In genomic region chr7:151682831-151683614, GRCh38 we compare ENCODE assay signal across 17 cellular contexts.
A peak's percentile ranks its signal among the peaks of the same experiment; 100 is the strongest.
DNase-seq lines count a peak whose midpoint lies in the region; ATAC-seq and TF ChIP-seq lines count a peak whose summit lies in the region.
"Had no signal": no experiment of that assay in that cellular context is flagged by ENCODE, and none has a peak within 500 bp of the region (broad histone marks: within the 10 kb centered on the region; RNA-seq: fewer than 3 reads in every experiment).

No MANE protein-coding gene starts in this region.

- 87% methylated on average over 3 of the region's 14 CpGs; no CpG with 5 or more reads in 1 of the 2 experiments for WGBS in IMR-90 (ENCODE audit: extremely low coverage in 2 of 2, insufficient read length in 1 of 2), 2 experiments
- 82 to 93% (median 88%) methylated on average over 12 to 14 of the region's 14 CpGs for WGBS in stomach, 5 donors

- H2BK15ac ChIP-seq in IMR-90 (ENCODE audit: low read depth, low read length): no peak overlapping the region; the same call in 2 of the 3 replicates

- H3K36me3 ChIP-seq in IMR-90 (ENCODE audit: control insufficient read depth, insufficient read depth, low read length) (no peaks in the 10 kb centered on the region), stomach (no peaks in the 10 kb centered on the region)
- H3K36me3 ChIP-seq: BE2C, cardiac muscle cell had no signal

- no peak overlapping the region for H3K56ac ChIP-seq in IMR-90 (ENCODE audit: extremely low read depth, insufficient read depth, low read length)

- dilution Hi-C loops in IMR-90 (cut with HindIII; ENCODE audit: low sequenced_read_pairs, unreplicated experiment): no loop called here

- no peak for TF ChIP-seq RAD21 in IMR-90 (IDR thresholded peaks at IDR 0.05; ENCODE audit: low read length)

- no peak overlapping the region for H3K18ac ChIP-seq in IMR-90 (ENCODE audit: low read depth, low read length)

- TF ChIP-seq EP300 in stomach (IDR thresholded peaks at IDR 0.05): no peak

- H2AK9ac ChIP-seq in IMR-90 (replicated peaks; ENCODE audit: low read depth, low read length, poor library complexity): no peak overlapping the region

- TF ChIP-seq CTCF in IMR-90 (conservative IDR thresholded peaks at IDR 0.05; ENCODE audit: low read depth, low read length) (no peak), stomach (IDR thresholded peaks at IDR 0.05) (no peak)

- peak overlapping the region; percentile 16; the same call in 1 of the 2 replicates for H3K4ac ChIP-seq in IMR-90 (ENCODE audit: low read depth, low read length)

- peak overlapping the region; percentile 72 for H2AK5ac ChIP-seq in IMR-90 (ENCODE audit: low read depth, low read length)

- no peak overlapping the region for H3K23ac ChIP-seq in IMR-90 (ENCODE audit: low read depth, low read length)

- no peaks in the 10 kb centered on the region for H4K20me1 ChIP-seq in IMR-90 (ENCODE audit: insufficient read depth, low read length)

- H3K4me1 ChIP-seq in IMR-90 (ENCODE audit: control insufficient read depth, insufficient read depth, low read length) (peaks cover 28% of the 10 kb centered on the region), stomach (peaks cover 13 to 64% (median 38%) of the 10 kb centered on the region in 4 donors)

- POLR2A ChIA-PET in IMR-90 (lab: Charles Lee; ENCODE audit: unreplicated experiment): no interaction called here

- H2AFZ ChIP-seq in IMR-90 (replicated peaks; ENCODE audit: low read length, poor library complexity): no peak overlapping the region

- CTCF ChIA-PET in IMR-90 (lab: Yijun Ruan, JAX): no interaction called here

- DNase-seq in IMR-90 (no peak), mesenteric fat pad (ENCODE audit: low spot score) (peak; percentile 86), stomach (no peak), inferior parietal cortex (ENCODE audit: extremely low spot score) (no peak)
- no peak for DNase-seq in activated CD4-positive, alpha-beta T cell treated with anti-CD3 and anti-CD28 coated beads, Interleukin-2, amount 50 U/mL, for 4 hours
- DNase-seq: BE2C, DMS79, foreskin keratinocyte, NCI-H1092 treated with DMSO at 0.1 percent for 48 hours, NCI-H2171, T-helper 1 cell had no signal

- H3K27me3 ChIP-seq in IMR-90 (ENCODE audit: control insufficient read depth, insufficient read depth, low read length): no peaks in the 10 kb centered on the region
- no peaks in the 10 kb centered on the region for H3K27me3 ChIP-seq in stomach
- H3K27me3 ChIP-seq: BE2C, cardiac muscle cell, foreskin keratinocyte had no signal

- H3K9me1 ChIP-seq in IMR-90 (ENCODE audit: insufficient read depth, low read length): peaks cover 27% of the 10 kb centered on the region

- H2BK120ac ChIP-seq in IMR-90 (ENCODE audit: low read depth, low read length): peak overlapping the region; percentile 19; the same call in 1 of the 2 replicates

- H3K9ac ChIP-seq in IMR-90 (ENCODE audit: low read depth, low read length): no peak overlapping the region

- H2BK5ac ChIP-seq in IMR-90 (ENCODE audit: low read depth, low read length, poor library complexity, severe bottlenecking): peak overlapping the region; percentile 49

- H3K9me3 ChIP-seq in IMR-90 (ENCODE audit: control insufficient read depth, insufficient read depth, low read length): no peaks in the 10 kb centered on the region
- no peaks in the 10 kb centered on the region for H3K9me3 ChIP-seq in stomach
- H3K9me3 ChIP-seq: BE2C had no signal

- no peak for TF ChIP-seq POLR2A in IMR-90 (IDR thresholded peaks at IDR 0.05; ENCODE audit: low read depth, low read length)
- TF ChIP-seq POLR2A in stomach (IDR thresholded peaks at IDR 0.05): no peak

- H3K27ac ChIP-seq in IMR-90 (ENCODE audit: insufficient read depth, low read length) (no peak overlapping the region), cingulate gyrus (ENCODE audit: low read depth, low read length) (peak overlapping the region; percentile 77), stomach (peak overlapping the region in 4 of 5 donors; percentile 23 to 79 (median 32))
- H3K27ac ChIP-seq: cardiac muscle cell, foreskin keratinocyte had no signal

- ATAC-seq in IMR-90 (ENCODE audit: low read depth) (no peak), GM21576 (IDR thresholded peaks at IDR 0.05; ENCODE audit: unreplicated experiment) (no peak), HG03457 (IDR thresholded peaks at IDR 0.05; ENCODE audit: unreplicated experiment) (no peak)
- ATAC-seq: activated CD4-positive, CD25-positive, alpha-beta regulatory T cell treated with anti-CD3 and anti-CD28 coated beads, Interleukin-2, amount 50 U/mL, for 24 hours; foreskin keratinocyte; Right ventricle myocardium inferior had no signal

- no peak overlapping the region for H3K4me3 ChIP-seq in IMR-90 (ENCODE audit: insufficient read depth, low read depth, low read length)
- no peak overlapping the region for H3K4me3 ChIP-seq in stomach
- H3K4me3 ChIP-seq: cardiac muscle cell had no signal

- H4K8ac ChIP-seq in IMR-90 (ENCODE audit: low read depth in 2 of 2, low read length in 2 of 2): no peak overlapping the region; a peak in 1 of 4 replicates

- no peak overlapping the region for H3K14ac ChIP-seq in IMR-90 (replicated peaks; ENCODE audit: low read depth, low read length)

- in situ Hi-C loops in IMR-90 (cut with MboI; ENCODE audit: low sequenced_read_pairs): no loop called here

- peak overlapping the region; percentile 48 for H4K91ac ChIP-seq in IMR-90 (ENCODE audit: insufficient read depth, low read depth, low read length)

- H3K4me2 ChIP-seq in IMR-90 (ENCODE audit: low read depth, low read length): no peak overlapping the region

- intact Hi-C loops in IMR-90 (cut with micrococcal nuclease): no loop called here
- intact Hi-C loops in stomach (cut with DNase I; ENCODE audit: low total_unique reads): no loop called here

- no peak overlapping the region for H4K5ac ChIP-seq in IMR-90 (ENCODE audit: low read depth, low read length)

- peak overlapping the region; percentile 37; the same call in 1 of the 2 replicates for H2BK20ac ChIP-seq in IMR-90 (ENCODE audit: low read depth, low read length)

- no TSS peak for BruUV-seq in IMR-90 (replicated peaks; lab: Mats Ljungman, UMichigan)

- H3K79me1 ChIP-seq in IMR-90 (ENCODE audit: low read depth in 1 of 2, low read length in 2 of 2): no peaks in the 10 kb centered on the region

TF ChIP-seq in IMR-90, 13 proteins besides CTCF, POLR2A, EP300 and RAD21:
- no peak for TF ChIP-seq MXI1 (IDR thresholded peaks at IDR 0.05; ENCODE audit: borderline replicate concordance, low read depth, low read length)
- no peak for TF ChIP-seq NFE2L2 (IDR thresholded peaks at IDR 0.05; ENCODE audit: low read depth, low read length)
- no peak for TF ChIP-seq SMC3 (IDR thresholded peaks at IDR 0.05; ENCODE audit: low read depth, low read length)
- TF ChIP-seq MAFK (IDR thresholded peaks at IDR 0.05; ENCODE audit: low read depth, low read length): no peak
- no peak for TF ChIP-seq BHLHE40 (IDR thresholded peaks at IDR 0.05; ENCODE audit: low read depth, low read length)
- TF ChIP-seq FOS (IDR thresholded peaks at IDR 0.05; ENCODE audit: low read depth, low read length): no peak
- TF ChIP-seq RFX5 (IDR thresholded peaks at IDR 0.05; ENCODE audit: low read depth, low read length): no peak
- TF ChIP-seq CEBPB (IDR thresholded peaks at IDR 0.05; ENCODE audit: low read depth, low read length): no peak
- no peak for TF ChIP-seq USF2 (IDR thresholded peaks at IDR 0.05; ENCODE audit: low read depth, low read length)
- no peak for TF ChIP-seq MAZ (IDR thresholded peaks at IDR 0.05; ENCODE audit: borderline replicate concordance, low read depth, low read length)
- no peak for TF ChIP-seq CHD1 (IDR thresholded peaks at IDR 0.05; ENCODE audit: low read depth, low read length)
- TF ChIP-seq RCOR1 (IDR thresholded peaks at IDR 0.05; ENCODE audit: insufficient replicate concordance, low read length): no peak
- TF ChIP-seq ELK1 (IDR thresholded peaks at IDR 0.05; ENCODE audit: borderline replicate concordance, low read depth, low read length): no peak
